In the genomic region with DNA sequence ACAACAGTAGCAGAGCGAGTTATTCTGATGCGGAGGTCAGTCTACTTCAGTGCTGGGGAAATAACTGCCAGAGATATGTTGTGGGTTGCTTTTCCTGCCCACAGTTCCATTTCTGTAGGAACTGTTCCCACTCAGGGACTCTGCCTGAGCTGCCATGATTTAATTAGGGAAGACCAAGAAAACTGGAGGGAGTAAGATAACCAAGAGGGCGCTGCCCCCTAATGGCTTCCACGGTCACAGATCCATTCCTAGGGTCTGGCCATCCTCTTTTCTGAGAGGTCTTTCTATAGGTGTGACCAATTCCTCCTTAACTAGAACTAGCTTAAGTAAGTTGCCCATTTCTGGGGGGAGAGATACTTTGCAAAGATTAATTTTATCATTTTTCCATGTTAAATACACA, we compare ENCODE assay signal across 12 cellular contexts.
A peak's percentile ranks its signal among the peaks of the same experiment; 100 is the strongest.
DNase-seq lines count a peak whose midpoint lies in the region; ATAC-seq lines count a peak whose summit lies in the region.
"Had no signal": no experiment of that assay in that cellular context is flagged by ENCODE, and none has a peak within 500 bp of the region (broad histone marks: within the 10 kb centered on the region; RNA-seq: fewer than 3 reads in every experiment).

No MANE protein-coding gene starts in this region.

- H3K36me3 ChIP-seq in BLaER1: peaks cover 8% of the 10 kb centered on the region
- H3K36me3 ChIP-seq: spleen had no signal

- H4K20me1 ChIP-seq in BLaER1: no peaks in the 10 kb centered on the region

- H3K27me3 Mint-ChIP-seq in activated T-cell treated with anti-CD3 and anti-CD28 coated beads, Interleukin-2, amount 50 U/mL, for 72 hours (ENCODE audit: low read depth): peaks cover 26% of the 10 kb centered on the region

- H3K9ac ChIP-seq in BLaER1: no peak overlapping the region

- H3K4me3 ChIP-seq in BLaER1: no peak overlapping the region
- H3K4me3 ChIP-seq: GM12878, spleen had no signal

- DNase-seq in HuH-7 (ENCODE audit: low spot score): peak; percentile 18
- DNase-seq in SK-MEL-5 (ENCODE audit: low read depth, low spot score): peak; percentile 85
- peak; percentile 71 for DNase-seq in iPS-NIHi11 (ENCODE audit: low spot score)
- no peak for DNase-seq in activated CD8-positive, alpha-beta memory T cell treated with anti-CD3 and anti-CD28 coated beads for 24 hours
- DNase-seq in activated T-cell treated with anti-CD3 and anti-CD28 coated beads, Interleukin-2, amount 50 U/mL, for 48 hours: no peak
- no peak for DNase-seq in activated T-cell treated with anti-CD3 and anti-CD28 coated beads, Interleukin-2, amount 50 U/mL, for 72 hours
- DNase-seq: activated CD4-positive, alpha-beta T cell treated with anti-CD3 and anti-CD28 coated beads for 36 hours; spleen had no signal

- H3K4me1 ChIP-seq in BLaER1: peaks cover 62% of the 10 kb centered on the region

- in situ Hi-C loops in SK-MEL-5 (cut with HindIII; ENCODE audit: low pct_unique_long_range_greater_than_20kb, low sequenced_read_pairs): no loop called here

- H3K27me3 ChIP-seq in BLaER1: no peaks in the 10 kb centered on the region
- H3K27me3 ChIP-seq: spleen had no signal

- peak overlapping the region; percentile 33; the same call in 1 of the 2 replicates for H3K27ac ChIP-seq in BLaER1
- H3K27ac ChIP-seq: HL-60, spleen had no signal

- H3K9me3 Mint-ChIP-seq in activated T-cell treated with anti-CD3 and anti-CD28 coated beads, Interleukin-2, amount 50 U/mL, for 72 hours: no peaks in the 10 kb centered on the region

- H3K4me2 ChIP-seq in BLaER1: peak overlapping the region; percentile 38

- no peak for ATAC-seq in HG02623 (IDR thresholded peaks at IDR 0.05; ENCODE audit: unreplicated experiment)
- ATAC-seq in activated T-cell treated with anti-CD3 and anti-CD28 coated beads, Interleukin-2, amount 50 U/mL, for 72 hours (replicated peaks in 1 of 2): no peak
- ATAC-seq: activated CD4-positive, alpha-beta T cell treated with anti-CD3 and anti-CD28 coated beads for 36 hours; GM12878 had no signal

- peaks cover 8% of the 10 kb centered on the region; the same call in 1 of the 2 replicates for H3K9me3 ChIP-seq in BLaER1
- H3K9me3 ChIP-seq: spleen had no signal

- no peak overlapping the region for H3K27ac Mint-ChIP-seq in activated T-cell treated with anti-CD3 and anti-CD28 coated beads, Interleukin-2, amount 50 U/mL, for 72 hours
- H3K27ac Mint-ChIP-seq: activated CD4-positive, alpha-beta T cell treated with anti-CD3 and anti-CD28 coated beads for 36 hours had no signal

- no peaks in the 10 kb centered on the region for H3K36me3 Mint-ChIP-seq in activated T-cell treated with anti-CD3 and anti-CD28 coated beads, Interleukin-2, amount 50 U/mL, for 72 hours (ENCODE audit: insufficient read depth in 2 of 2)

- peaks cover 7% of the 10 kb centered on the region for H3K4me1 Mint-ChIP-seq in activated T-cell treated with anti-CD3 and anti-CD28 coated beads, Interleukin-2, amount 50 U/mL, for 72 hours (ENCODE audit: low read depth)

- H3K4me3 Mint-ChIP-seq in activated T-cell treated with anti-CD3 and anti-CD28 coated beads, Interleukin-2, amount 50 U/mL, for 72 hours: no peak overlapping the region
- H3K4me3 Mint-ChIP-seq: activated CD4-positive, alpha-beta T cell treated with anti-CD3 and anti-CD28 coated beads for 36 hours had no signal

Comparison
In these comparisons a context has a peak if more than half of its experiments do, and no peak if none do; other contexts are left out.
1. DNase-seq: peak in HuH-7 (single experiment), SK-MEL-5 (single experiment) and iPS-NIHi11 (single experiment); none in activated CD8-positive, alpha-beta memory T cell treated with anti-CD3 and anti-CD28 coated beads for 24 hours (single experiment), activated T-cell treated with anti-CD3 and anti-CD28 coated beads, Interleukin-2, amount 50 U/mL, for 48 hours (0 of 2) and activated T-cell treated with anti-CD3 and anti-CD28 coated beads, Interleukin-2, amount 50 U/mL, for 72 hours (0 of 2).